Comparison of ENCODE assay signal across 12 cellular contexts in genomic region chr11:124676386-124676785, GRCh38. TPM values are rescaled to one million over a fixed set of nuclear protein-coding genes. Genes with fewer than 3 reads are reported as not detected.
DNase-seq lines count a peak whose midpoint lies in the region; ATAC-seq and TF ChIP-seq lines count a peak whose summit lies in the region.
"Had no signal": no experiment of that assay in that cellular context is flagged by ENCODE, and none has a peak within 500 bp of the region (broad histone marks: within the 10 kb centered on the region; RNA-seq: fewer than 3 reads in every experiment).

No MANE protein-coding gene starts in this region.

- TF ChIP-seq POLR2A in stomach (IDR thresholded peaks at IDR 0.05): no peak

- peaks cover 39% of the 10 kb centered on the region for H3K4me1 ChIP-seq in left ventricle myocardium inferior
- peaks cover 10 to 20% (median 19%) of the 10 kb centered on the region in 4 donors for H3K4me1 ChIP-seq in stomach

- peak overlapping the region; percentile 3 for H3K4me3 ChIP-seq in WI38 (ENCODE audit: low read depth, low read length)
- H3K4me3 ChIP-seq in left ventricle myocardium inferior: no peak overlapping the region
- H3K4me3 ChIP-seq in stomach: no peak overlapping the region

- no peak for TF ChIP-seq CTCF in WI38 (IDR thresholded peaks at IDR 0.05; ENCODE audit: low read depth, low read length)
- TF ChIP-seq CTCF in left ventricle myocardium inferior (IDR thresholded peaks at IDR 0.05; ENCODE audit: borderline replicate concordance): no peak
- no peak for TF ChIP-seq CTCF in stomach (IDR thresholded peaks at IDR 0.05)

- no peaks in the 10 kb centered on the region for H3K27me3 ChIP-seq in left ventricle myocardium inferior (ENCODE audit: low read depth)
- no peaks in the 10 kb centered on the region for H3K27me3 ChIP-seq in stomach

- H3K27ac ChIP-seq in left ventricle myocardium inferior (replicated peaks) (peak overlapping the region; percentile 73), stomach (peak overlapping the region in 3 of 5 donors; percentile 17 to 54 (median 38)), caudate nucleus (ENCODE audit: low read depth, low read length) (no peak overlapping the region)

- DNase-seq in GM04503 (ENCODE audit: low read depth) (peak; percentile 24), left ventricle myocardium inferior (no peak), stomach (no peak), caudate nucleus (lab: John Stamatoyannopoulos, UW) (no peak), NCI-H187 treated with DMSO at 0.1 percent for 48 hours (lab: John Stamatoyannopoulos, UW) (no peak)
- DNase-seq in stimulated activated CD4-positive, alpha-beta T cell treated with anti-CD3 and anti-CD28 coated beads, Interleukin-15, amount 100 ng/mL, for 24 hours: no peak
- DNase-seq: NCI-H1436 treated with DMSO at 0.1 percent for 48 hours; NK-92 treated with Interleukin-12 subunit alpha and Interleukin-12 subunit beta, amount 100 ng/mL, for 24 hours; small intestine; T-helper 17 cell had no signal

- no peak for TF ChIP-seq EP300 in stomach (IDR thresholded peaks at IDR 0.05)

- no peak for ATAC-seq in HG02870 (IDR thresholded peaks at IDR 0.05; ENCODE audit: unreplicated experiment)
- ATAC-seq: T-helper 17 cell had no signal

- 5 to 15% (median 10%) methylated on average over 2 of the region's 2 CpGs for WGBS in stomach, 5 donors

- H3K9me3 ChIP-seq in left ventricle myocardium inferior (replicated peaks): peaks cover 5% of the 10 kb centered on the region
- no peaks in the 10 kb centered on the region for H3K9me3 ChIP-seq in stomach

- intact Hi-C loops in left ventricle myocardium inferior (cut with micrococcal nuclease): no loop called here
- intact Hi-C loops in stomach (cut with DNase I; ENCODE audit: low total_unique reads): loop anchor here (10.0 kb wide), 1 partner anchor 58 kb away; the partner anchor contains the start of gene NRGN

- H3K36me3 ChIP-seq in left ventricle myocardium inferior (no peaks in the 10 kb centered on the region), stomach (no peaks in the 10 kb centered on the region)

RNA-seq across cellular contexts. Expression of gene SPA17, which starts 2.7 kb away (rescaled TPM):
- total RNA-seq in left ventricle myocardium inferior (3.0 TPM), stomach (10 to 100 TPM in 1 of 5 donors, 1 to 10 TPM in 2, not detected in 2; 1.8 to 26.8 (median 4.0) TPM)
- 10 to 100 TPM in 2 of 3 donors, 1 to 10 TPM in 1; 8.6 to 14.4 (median 10.7) TPM for polyA plus RNA-seq in stomach

RNA-seq across cellular contexts. Expression of gene SIAE, which starts 2.8 kb away (rescaled TPM):
- total RNA-seq in left ventricle myocardium inferior: 68.8 TPM
- total RNA-seq in stomach: 10 to 100 TPM in 3 of 5 donors, 1 to 10 TPM in 2; 1.2 to 22.6 (median 11.0) TPM
- 10 to 100 TPM in 1 of 3 donors, 1 to 10 TPM in 2; 2.7 to 12.2 (median 9.2) TPM for polyA plus RNA-seq in stomach

RNA-seq across cellular contexts. Expression of gene TBRG1, which starts 53.7 kb away (rescaled TPM):
- total RNA-seq in left ventricle myocardium inferior (23.3 TPM), stomach (100 to 1,000 TPM in 2 of 5 donors, 10 to 100 TPM in 3; 16.9 to 130 (median 68.5) TPM)
- 10 to 100 TPM; 21.9 to 30.2 (median 22.3) TPM for polyA plus RNA-seq in stomach
